Comparison of ENCODE assay signal across 8 cellular contexts in genomic region chr7:98617051-98617959, GRCh38. TPM values are rescaled to one million over a fixed set of nuclear protein-coding genes. Genes with fewer than 3 reads are reported as not detected.
DNase-seq lines count a peak whose midpoint lies in the region; ATAC-seq lines count a peak whose summit lies in the region.

Gene NPTX2, plus strand, starts transcription at chr7:98617285. Its CDS starts 177 bp downstream, at chr7:98617462.

- intact Hi-C loops in aorta (cut with DNase I), result loop anchor here (5.0 kb wide), 3 partner anchors 130 to 225 kb away; no protein-coding TSS in a partner anchor
- intact Hi-C loops in activated T-helper 1 cell treated with anti-CD3 and anti-CD28 coated beads, Interleukin-12 subunit alpha, Interleukin-12 subunit beta, Interleukin-2, Interleukin-4 antibody, amounts not matched to agents 30 ng/mL and 10 ng/mL and 1 ng/mL, durations not matched to agents 14 hours and 24 hours and 36 hours (cut with micrococcal nuclease), result no loop called here

- H3K4me1 Mint-ChIP-seq in activated T-helper 1 cell treated with anti-CD3 and anti-CD28 coated beads, Interleukin-12 subunit alpha, Interleukin-12 subunit beta, Interleukin-2, Interleukin-4 antibody, amounts not matched to agents 30 ng/mL and 10 ng/mL and 1 ng/mL, durations not matched to agents 14 hours and 24 hours and 36 hours (ENCODE audit: low read depth), result no peaks in the 10 kb centered on the region

- peaks cover 74% of the 10 kb centered on the region for H3K27me3 ChIP-seq in ectodermal cell (ENCODE audit: control insufficient read depth, insufficient read depth, low read length, poor library complexity, severe bottlenecking)
- H3K27me3 ChIP-seq in aorta (ENCODE audit: control insufficient read depth in 1 of 2, insufficient read depth in 2 of 2, low read length in 1 of 2), result no peaks in the 10 kb centered on the region
- peaks cover 0 to 58% of the 10 kb centered on the region in 2 experiments for H3K27me3 ChIP-seq in mesenchymal stem cell (ENCODE audit: control insufficient read depth in 1 of 2, insufficient read depth in 1 of 2, low read length in 2 of 2)

- no peak within 1 kb of the TSS for H3K9ac ChIP-seq in mesenchymal stem cell (ENCODE audit: low read length)

- no peaks in the 10 kb centered on the region for H3K9me3 ChIP-seq in ectodermal cell (ENCODE audit: control insufficient read depth, low read length)
- no peaks in the 10 kb centered on the region for H3K9me3 ChIP-seq in aorta (ENCODE audit: control insufficient read depth, low read length)
- no peaks in the 10 kb centered on the region for H3K9me3 ChIP-seq in mesenchymal stem cell (ENCODE audit: control insufficient read depth, low read length)

- peaks cover 23% of the 10 kb centered on the region for H3K4me1 ChIP-seq in ectodermal cell (ENCODE audit: control insufficient read depth, insufficient read depth, low read length)
- H3K4me1 ChIP-seq in aorta (ENCODE audit: control insufficient read depth in 1 of 2, insufficient read depth in 2 of 2, low read length in 2 of 2), result no peaks in the 10 kb centered on the region
- no peaks in the 10 kb centered on the region for H3K4me1 ChIP-seq in mesenchymal stem cell (ENCODE audit: control insufficient read depth, insufficient read depth, low read depth, low read length)

- peaks cover 33% of the 10 kb centered on the region for H3K27me3 Mint-ChIP-seq in activated T-helper 1 cell treated with anti-CD3 and anti-CD28 coated beads, Interleukin-12 subunit alpha, Interleukin-12 subunit beta, Interleukin-2, Interleukin-4 antibody, amounts not matched to agents 30 ng/mL and 10 ng/mL and 1 ng/mL, durations not matched to agents 14 hours and 24 hours and 36 hours (ENCODE audit: insufficient read depth)

- no peak within 1 kb of the TSS for H4K91ac ChIP-seq in mesenchymal stem cell (ENCODE audit: low read length)

- H3K4me3 Mint-ChIP-seq in activated T-helper 1 cell treated with anti-CD3 and anti-CD28 coated beads, Interleukin-12 subunit alpha, Interleukin-12 subunit beta, Interleukin-2, Interleukin-4 antibody, amounts not matched to agents 30 ng/mL and 10 ng/mL and 1 ng/mL, durations not matched to agents 14 hours and 24 hours and 36 hours, result no peak within 1 kb of the TSS

- H3K36me3 ChIP-seq in ectodermal cell (ENCODE audit: control insufficient read depth, insufficient read depth, low read length), result no peaks in the 10 kb centered on the region
- peaks cover 2 to 3% of the 10 kb centered on the region in 2 donors for H3K36me3 ChIP-seq in aorta (ENCODE audit: control insufficient read depth in 1 of 2, insufficient read depth in 2 of 2, low read length in 1 of 2)
- no peaks in the 10 kb centered on the region for H3K36me3 ChIP-seq in mesenchymal stem cell (ENCODE audit: control insufficient read depth in 1 of 2, insufficient read depth in 2 of 2, low read depth in 1 of 2, low read length in 2 of 2)

- H3K18ac ChIP-seq in mesenchymal stem cell (ENCODE audit: low read depth in 1 of 2, low read length in 2 of 2), result no peak within 1 kb of the TSS

- H3K9me3 Mint-ChIP-seq in activated T-helper 1 cell treated with anti-CD3 and anti-CD28 coated beads, Interleukin-12 subunit alpha, Interleukin-12 subunit beta, Interleukin-2, Interleukin-4 antibody, amounts not matched to agents 30 ng/mL and 10 ng/mL and 1 ng/mL, durations not matched to agents 14 hours and 24 hours and 36 hours, result no peaks in the 10 kb centered on the region

- no peak within 1 kb of the TSS for H3K4me2 ChIP-seq in mesenchymal stem cell (ENCODE audit: low read length, poor library complexity, severe bottlenecking)

- no peak within 1 kb of the TSS for H2BK15ac ChIP-seq in mesenchymal stem cell (ENCODE audit: low read depth, poor library complexity, severe bottlenecking)

- H3K23ac ChIP-seq in mesenchymal stem cell (ENCODE audit: low read length in 2 of 2), result no peak within 1 kb of the TSS

- H2BK5ac ChIP-seq in mesenchymal stem cell (ENCODE audit: low read depth, low read length, poor library complexity, severe bottlenecking), result no peak within 1 kb of the TSS

- WGBS in ectodermal cell, 2 experiments, result 1% methylated on average over 130 of the region's 130 CpGs
- 0 to 1% methylated on average over 113 to 130 of the region's 130 CpGs for WGBS in aorta, 2 donors
- WGBS in mesenchymal stem cell, result 7% methylated on average over 108 of the region's 130 CpGs

- H3K36me3 Mint-ChIP-seq in activated T-helper 1 cell treated with anti-CD3 and anti-CD28 coated beads, Interleukin-12 subunit alpha, Interleukin-12 subunit beta, Interleukin-2, Interleukin-4 antibody, amounts not matched to agents 30 ng/mL and 10 ng/mL and 1 ng/mL, durations not matched to agents 14 hours and 24 hours and 36 hours (ENCODE audit: low read depth), result no peaks in the 10 kb centered on the region

- H2AK5ac ChIP-seq in mesenchymal stem cell (ENCODE audit: low read length, severe bottlenecking), result no peak within 1 kb of the TSS

- no peak within 1 kb of the TSS for H3K4ac ChIP-seq in mesenchymal stem cell (ENCODE audit: low read depth in 1 of 2, low read length in 2 of 2)

- no peak within 1 kb of the TSS for H2BK120ac ChIP-seq in mesenchymal stem cell (ENCODE audit: low read depth, low read length)

- H2AFZ ChIP-seq in mesenchymal stem cell (ENCODE audit: low read depth, low read length), result no peak within 1 kb of the TSS

- ATAC-seq in aorta (ENCODE audit: low FRiP score), result peak; percentile 78
- ATAC-seq in HG03045 (IDR thresholded peaks at IDR 0.05; ENCODE audit: unreplicated experiment), result no peak

- no peak within 1 kb of the TSS for H3K27ac Mint-ChIP-seq in activated T-helper 1 cell treated with anti-CD3 and anti-CD28 coated beads, Interleukin-12 subunit alpha, Interleukin-12 subunit beta, Interleukin-2, Interleukin-4 antibody, amounts not matched to agents 30 ng/mL and 10 ng/mL and 1 ng/mL, durations not matched to agents 14 hours and 24 hours and 36 hours

- H3K14ac ChIP-seq in mesenchymal stem cell (ENCODE audit: low read length in 2 of 2), result no peak within 1 kb of the TSS

- H2BK12ac ChIP-seq in mesenchymal stem cell (ENCODE audit: low read length in 2 of 2), result no peak within 1 kb of the TSS

- no peak within 1 kb of the TSS for H4K8ac ChIP-seq in mesenchymal stem cell (ENCODE audit: low read length)

- H3K4me3 ChIP-seq in ectodermal cell (ENCODE audit: insufficient read depth, low read depth, low read length) (peak within 1 kb of the TSS; percentile 48), aorta (ENCODE audit: low read length in 2 of 2) (peak within 1 kb of the TSS; percentile 22 to 49), mesenchymal stem cell (ENCODE audit: insufficient read depth in 1 of 2, low read depth in 1 of 2, low read length in 2 of 2) (peak within 1 kb of the TSS in 1 of 2 experiments; percentile 28)

- H3K79me1 ChIP-seq in mesenchymal stem cell (replicated peaks; ENCODE audit: low read length, poor library complexity, severe bottlenecking), result no peaks in the 10 kb centered on the region

- no peak within 1 kb of the TSS for H3K27ac ChIP-seq in ectodermal cell (ENCODE audit: insufficient read depth, low read depth, low read length, poor library complexity, severe bottlenecking)
- H3K27ac ChIP-seq in aorta (ENCODE audit: low read depth in 1 of 2, low read length in 2 of 2), result no peak within 1 kb of the TSS
- no peak within 1 kb of the TSS for H3K27ac ChIP-seq in mesenchymal stem cell (ENCODE audit: low read length, poor library complexity, severe bottlenecking)

- DNase-seq in DMS114 treated with DMSO at 0.1 percent for 48 hours (lab: John Stamatoyannopoulos, UW; ENCODE audit: unreplicated experiment) (peak; percentile 48), NCI-H2227 (lab: John Stamatoyannopoulos, UW; ENCODE audit: unreplicated experiment) (peak; percentile 97), myocyte (ENCODE audit: low read depth) (peak; percentile 94), aorta (peak; percentile 71 to 93), mesenchymal stem cell (no peak)
- DNase-seq in activated T-helper 1 cell treated with anti-CD3 and anti-CD28 coated beads, Interleukin-12 subunit alpha, Interleukin-12 subunit beta, Interleukin-2, Interleukin-4 antibody, amounts not matched to agents 30 ng/mL and 10 ng/mL and 1 ng/mL, durations not matched to agents 14 hours and 24 hours and 36 hours (ENCODE audit: low spot score), result no peak

RNA-seq across cellular contexts. Expression of gene NPTX2, which starts in this region (rescaled TPM):
- polyA plus RNA-seq in ectodermal cell (2013, experiment 1 of 4), result 19.7 TPM
- 17.0 TPM for polyA plus RNA-seq in ectodermal cell (2013, experiment 2 of 4)
- polyA plus RNA-seq in ectodermal cell (2013, experiment 3 of 4), result 16.0 TPM
- polyA plus RNA-seq in ectodermal cell (2013, experiment 4 of 4), result 14.7 TPM
- total RNA-seq in myocyte (121 and 170 TPM in 2 replicates), aorta (10 to 100 TPM; 11.5 to 35.2 TPM)
- 4.1 TPM for polyA plus RNA-seq in myocyte (2012)
- polyA plus RNA-seq in aorta, result 10 to 100 TPM in 1 of 2 donors, 1 to 10 TPM in 1; 6.6 to 11.0 TPM
- total RNA-seq in activated T-helper 1 cell treated with anti-CD3 and anti-CD28 coated beads, Interleukin-12 subunit alpha, Interleukin-12 subunit beta, Interleukin-2, Interleukin-4 antibody, amounts not matched to agents 30 ng/mL and 10 ng/mL and 1 ng/mL, durations not matched to agents 14 hours and 24 hours and 36 hours, result 0.08 and 0.10 TPM in 2 replicates
- 0.03 TPM for polyA plus RNA-seq in mesenchymal stem cell (2013, experiment 1 of 2)
- 0.03 TPM for polyA plus RNA-seq in mesenchymal stem cell (2013, experiment 2 of 2)

Comparison
In these comparisons a context has a peak if more than half of its experiments do, and no peak if none do; other contexts are left out.
1. RNA of gene NPTX2 (total RNA-seq): 121 to 170 TPM in myocyte and 11.5 to 35.2 TPM in aorta; 0.08 to 0.10 TPM in activated T-helper 1 cell treated with anti-CD3 and anti-CD28 coated beads, Interleukin-12 subunit alpha, Interleukin-12 subunit beta, Interleukin-2, Interleukin-4 antibody, amounts not matched to agents 30 ng/mL and 10 ng/mL and 1 ng/mL, durations not matched to agents 14 hours and 24 hours and 36 hours; every median in the first group is over 10 times any median in the second.
2. DNase-seq: peak in DMS114 treated with DMSO at 0.1 percent for 48 hours (single experiment), NCI-H2227 (single experiment), myocyte (single experiment) and aorta (2 of 2); none in activated T-helper 1 cell treated with anti-CD3 and anti-CD28 coated beads, Interleukin-12 subunit alpha, Interleukin-12 subunit beta, Interleukin-2, Interleukin-4 antibody, amounts not matched to agents 30 ng/mL and 10 ng/mL and 1 ng/mL, durations not matched to agents 14 hours and 24 hours and 36 hours (single experiment) and mesenchymal stem cell (single experiment).